1 cellular context compared by ENCODE assay signal in genomic region chr2:128306081-128306930, GRCh38.
TF ChIP-seq lines count a peak whose summit lies in the region.

No MANE protein-coding gene starts in this region.

TF ChIP-seq in HepG2, 621 proteins besides CTCF, POLR2A, EP300 and RAD21 (continued from another document and continues in another):
- TF ChIP-seq, protein P1, sequence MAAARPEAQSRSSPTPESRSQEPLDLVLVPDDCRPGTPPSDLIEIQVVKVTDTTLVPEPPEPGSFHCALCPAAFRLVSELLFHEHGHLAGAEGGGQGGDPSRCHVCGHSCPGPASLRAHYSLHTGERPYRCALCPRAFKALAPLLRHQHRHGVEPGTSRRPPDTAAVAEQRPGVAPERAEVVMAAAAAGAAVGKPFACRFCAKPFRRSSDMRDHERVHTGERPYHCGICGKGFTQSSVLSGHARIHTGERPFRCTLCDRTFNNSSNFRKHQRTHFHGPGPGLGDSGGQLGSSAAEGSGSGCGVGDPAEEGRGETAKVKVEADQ (CRISPR knock-in tag; IDR thresholded peaks at IDR 0.05; ENCODE audit: borderline replicate concordance), result no peak
- peak; percentile 76 for TF ChIP-seq ZMAT3 (CRISPR knock-in tag; conservative IDR thresholded peaks at IDR 0.05)
- TF ChIP-seq AHDC1 (CRISPR knock-in tag; IDR thresholded peaks at IDR 0.05; ENCODE audit: borderline replicate concordance), result peak; percentile 62
- peak; percentile 72 for TF ChIP-seq SP5 (CRISPR knock-in tag; IDR thresholded peaks at IDR 0.05; ENCODE audit: borderline replicate concordance, low read depth)
- no peak for TF ChIP-seq ZNF326 (CRISPR knock-in tag; IDR thresholded peaks at IDR 0.05; ENCODE audit: borderline replicate concordance)
- TF ChIP-seq ZBTB21 (CRISPR knock-in tag; IDR thresholded peaks at IDR 0.05), result peak; percentile 76; the same call in 1 of the 2 replicates
- 0 out of 2 replicates have a peak, but pooled peaks have one; percentile 24 for TF ChIP-seq ZNF619 (CRISPR knock-in tag; IDR thresholded peaks at IDR 0.05)
- peak; percentile 59 for TF ChIP-seq BHLHE40 (IDR thresholded peaks at IDR 0.05; ENCODE audit: low read length)
- TF ChIP-seq ZNF333 (CRISPR knock-in tag; IDR thresholded peaks at IDR 0.05; ENCODE audit: borderline replicate concordance), result no peak
- TF ChIP-seq DR1 (CRISPR knock-in tag; IDR thresholded peaks at IDR 0.05), result no peak
- TF ChIP-seq ZNF556 (CRISPR knock-in tag; IDR thresholded peaks at IDR 0.05; ENCODE audit: borderline replicate concordance), result peak; percentile 72; the same call in 1 of the 2 replicates
- peak; percentile 88 for TF ChIP-seq ZNF350 (CRISPR knock-in tag; IDR thresholded peaks at IDR 0.05; ENCODE audit: borderline replicate concordance, low read depth)
- TF ChIP-seq HNRNPLL (IDR thresholded peaks at IDR 0.05; ENCODE audit: low read depth, low read length, poor library complexity, severe bottlenecking), result no peak
- TF ChIP-seq U2AF1 (optimal IDR thresholded peaks at IDR 0.05; ENCODE audit: low read depth, low read length), result peak; percentile 80
- TF ChIP-seq ATF7-NPFF (CRISPR knock-in tag; IDR thresholded peaks at IDR 0.05; ENCODE audit: low read depth), result no peak
- TF ChIP-seq HOXA5 (CRISPR knock-in tag; IDR thresholded peaks at IDR 0.05), result peak; percentile 69; the same call in 1 of the 2 replicates
- TF ChIP-seq POLR2AphosphoS2 (IDR thresholded peaks at IDR 0.05; ENCODE audit: low read depth, low read length), result no peak
- TF ChIP-seq BCLAF1 (IDR thresholded peaks at IDR 0.05), result no peak
- peak; percentile 98 for TF ChIP-seq SALL1 (CRISPR knock-in tag; IDR thresholded peaks at IDR 0.05)
- TF ChIP-seq KDM6A (CRISPR knock-in tag; IDR thresholded peaks at IDR 0.05; ENCODE audit: low read depth), result peak; percentile 59
- TF ChIP-seq ZNF468 (CRISPR knock-in tag; IDR thresholded peaks at IDR 0.05), result no peak
- TF ChIP-seq DNMT1 (CRISPR knock-in tag; IDR thresholded peaks at IDR 0.05), result no peak
- no peak for TF ChIP-seq SRSF1 (optimal IDR thresholded peaks at IDR 0.05; ENCODE audit: low read depth, low read length)
- 0 out of 2 replicates have a peak, but pooled peaks have one; percentile 70 for TF ChIP-seq ZNF33B (CRISPR knock-in tag; IDR thresholded peaks at IDR 0.05)
- peak; percentile 96 for TF ChIP-seq PRDM10 (CRISPR knock-in tag; IDR thresholded peaks at IDR 0.05; ENCODE audit: low read depth)
- TF ChIP-seq BRCA1 (CRISPR knock-in tag; IDR thresholded peaks at IDR 0.05), result 0 out of 2 replicates have a peak, but pooled peaks have one; percentile 65
- peak; percentile 97 for TF ChIP-seq PHF21A (CRISPR knock-in tag; IDR thresholded peaks at IDR 0.05)
- no peak for TF ChIP-seq IRX3 (CRISPR knock-in tag; IDR thresholded peaks at IDR 0.05; ENCODE audit: borderline replicate concordance, low read depth)
- no peak for TF ChIP-seq NFYB (CRISPR knock-in tag; IDR thresholded peaks at IDR 0.05)
- TF ChIP-seq GPBP1L1 (CRISPR knock-in tag; IDR thresholded peaks at IDR 0.05), result no peak
- no peak for TF ChIP-seq PTBP1 (IDR thresholded peaks at IDR 0.05; ENCODE audit: low read depth, low read length, poor library complexity, severe bottlenecking)
- no peak; the same call in 1 of the 2 replicates for TF ChIP-seq ZNF605 (CRISPR knock-in tag; IDR thresholded peaks at IDR 0.05)
- TF ChIP-seq CBX2 (IDR thresholded peaks at IDR 0.05; ENCODE audit: low read depth, low read length), result no peak
- TF ChIP-seq CBX2 (CRISPR knock-in tag; IDR thresholded peaks at IDR 0.05; ENCODE audit: low read depth), result no peak
- no peak for TF ChIP-seq ADNP (CRISPR knock-in tag; IDR thresholded peaks at IDR 0.05)
- no peak for TF ChIP-seq GPN1 (CRISPR knock-in tag; IDR thresholded peaks at IDR 0.05; ENCODE audit: borderline replicate concordance)
- no peak for TF ChIP-seq ZNF496 (CRISPR knock-in tag; IDR thresholded peaks at IDR 0.05; ENCODE audit: insufficient replicate concordance)
- TF ChIP-seq ZNF841 (CRISPR knock-in tag; IDR thresholded peaks at IDR 0.05; ENCODE audit: borderline replicate concordance), result no peak
- TF ChIP-seq, protein P2, sequence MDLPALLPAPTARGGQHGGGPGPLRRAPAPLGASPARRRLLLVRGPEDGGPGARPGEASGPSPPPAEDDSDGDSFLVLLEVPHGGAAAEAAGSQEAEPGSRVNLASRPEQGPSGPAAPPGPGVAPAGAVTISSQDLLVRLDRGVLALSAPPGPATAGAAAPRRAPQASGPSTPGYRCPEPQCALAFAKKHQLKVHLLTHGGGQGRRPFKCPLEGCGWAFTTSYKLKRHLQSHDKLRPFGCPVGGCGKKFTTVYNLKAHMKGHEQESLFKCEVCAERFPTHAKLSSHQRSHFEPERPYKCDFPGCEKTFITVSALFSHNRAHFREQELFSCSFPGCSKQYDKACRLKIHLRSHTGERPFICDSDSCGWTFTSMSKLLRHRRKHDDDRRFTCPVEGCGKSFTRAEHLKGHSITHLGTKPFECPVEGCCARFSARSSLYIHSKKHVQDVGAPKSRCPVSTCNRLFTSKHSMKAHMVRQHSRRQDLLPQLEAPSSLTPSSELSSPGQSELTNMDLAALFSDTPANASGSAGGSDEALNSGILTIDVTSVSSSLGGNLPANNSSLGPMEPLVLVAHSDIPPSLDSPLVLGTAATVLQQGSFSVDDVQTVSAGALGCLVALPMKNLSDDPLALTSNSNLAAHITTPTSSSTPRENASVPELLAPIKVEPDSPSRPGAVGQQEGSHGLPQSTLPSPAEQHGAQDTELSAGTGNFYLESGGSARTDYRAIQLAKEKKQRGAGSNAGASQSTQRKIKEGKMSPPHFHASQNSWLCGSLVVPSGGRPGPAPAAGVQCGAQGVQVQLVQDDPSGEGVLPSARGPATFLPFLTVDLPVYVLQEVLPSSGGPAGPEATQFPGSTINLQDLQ (CRISPR knock-in tag; IDR thresholded peaks at IDR 0.05), result no peak
- peak; percentile 67; the same call in 1 of the 2 replicates for TF ChIP-seq ZFX (CRISPR knock-in tag; IDR thresholded peaks at IDR 0.05; ENCODE audit: low read depth)
- no peak for TF ChIP-seq RARG (CRISPR knock-in tag; IDR thresholded peaks at IDR 0.05; ENCODE audit: low read depth)
- TF ChIP-seq ZNF34 (CRISPR knock-in tag; IDR thresholded peaks at IDR 0.05; ENCODE audit: borderline replicate concordance), result no peak
- no peak for TF ChIP-seq ZNF850 (CRISPR knock-in tag; conservative IDR thresholded peaks at IDR 0.05)
- no peak for TF ChIP-seq ZNF550 (CRISPR knock-in tag; IDR thresholded peaks at IDR 0.05; ENCODE audit: borderline replicate concordance)
- peak; percentile 55; the same call in 1 of the 2 replicates for TF ChIP-seq ZNF788 (CRISPR knock-in tag; IDR thresholded peaks at IDR 0.05; ENCODE audit: borderline replicate concordance)
- no peak for TF ChIP-seq ZNF709 (CRISPR knock-in tag; IDR thresholded peaks at IDR 0.05)
- peak; percentile 89 for TF ChIP-seq SOX5 (CRISPR knock-in tag; IDR thresholded peaks at IDR 0.05; ENCODE audit: borderline replicate concordance)
- TF ChIP-seq ARID2 (CRISPR knock-in tag; IDR thresholded peaks at IDR 0.05; ENCODE audit: borderline replicate concordance), result no peak
- TF ChIP-seq ZNF501 (CRISPR knock-in tag; IDR thresholded peaks at IDR 0.05), result peak; percentile 81
- TF ChIP-seq SP140L (CRISPR knock-in tag; IDR thresholded peaks at IDR 0.05; ENCODE audit: borderline replicate concordance), result no peak
- no peak for TF ChIP-seq ATAD3A (CRISPR knock-in tag; IDR thresholded peaks at IDR 0.05)
- TF ChIP-seq ZNF670 (CRISPR knock-in tag; IDR thresholded peaks at IDR 0.05; ENCODE audit: borderline replicate concordance), result no peak
- no peak for TF ChIP-seq JARID2 (CRISPR knock-in tag; IDR thresholded peaks at IDR 0.05; ENCODE audit: insufficient replicate concordance)
- no peak for TF ChIP-seq ETV6 (CRISPR knock-in tag; conservative IDR thresholded peaks at IDR 0.05)
- no peak for TF ChIP-seq RORA (CRISPR knock-in tag; IDR thresholded peaks at IDR 0.05)
